Comparison of ENCODE assay signal across 20 cellular contexts in genomic region chr3:136396916-136397315, GRCh38.
DNase-seq lines count a peak whose midpoint lies in the region; ATAC-seq, FAIRE-seq and TF ChIP-seq lines count a peak whose summit lies in the region.
"Had no signal": no experiment of that assay in that cellular context is flagged by ENCODE, and none has a peak within 500 bp of the region (broad histone marks: within the 10 kb centered on the region; RNA-seq: fewer than 3 reads in every experiment).

No MANE protein-coding gene starts in this region.

- POLR2A ChIA-PET in CD4-positive, alpha-beta T cell (lab: Charles Lee) = no interaction called here

- TF ChIP-seq CTCF in CD4-positive, alpha-beta T cell (IDR thresholded peaks at IDR 0.05) = no peak
- TF ChIP-seq CTCF in bronchial epithelial cell (IDR thresholded peaks at IDR 0.05; ENCODE audit: insufficient read depth, low read length, severe bottlenecking) = no peak

- no peaks in the 10 kb centered on the region for H3K4me1 Mint-ChIP-seq in CD4-positive, alpha-beta T cell (ENCODE audit: low read depth)
- H3K4me1 Mint-ChIP-seq: central memory CD8-positive, alpha-beta T cell; GM23338 had no signal

- H3K27ac ChIP-seq in CD4-positive, alpha-beta T cell (ENCODE audit: low read depth, low read length) = no peak overlapping the region
- H3K27ac ChIP-seq: HL-60, RWPE1, spleen had no signal

- no peaks in the 10 kb centered on the region for H3K36me3 ChIP-seq in bronchial epithelial cell (ENCODE audit: control insufficient read depth, insufficient read depth, low read length)

- H3K36me3 Mint-ChIP-seq in CD4-positive, alpha-beta T cell (ENCODE audit: low read depth) = peaks cover 29% of the 10 kb centered on the region

- H3K27me3 ChIP-seq in CD4-positive, alpha-beta T cell (ENCODE audit: control insufficient read depth, insufficient read depth, low read length) = no peaks in the 10 kb centered on the region
- no peaks in the 10 kb centered on the region for H3K27me3 ChIP-seq in bronchial epithelial cell (ENCODE audit: control insufficient read depth, insufficient read depth, low read length)
- H3K27me3 ChIP-seq: spleen had no signal

- peak overlapping the region; percentile 33 for H3K27ac Mint-ChIP-seq in CD4-positive, alpha-beta T cell

- no peaks in the 10 kb centered on the region for H3K9me3 ChIP-seq in CD4-positive, alpha-beta T cell (ENCODE audit: control insufficient read depth, low read length)
- H3K9me3 ChIP-seq: spleen had no signal

- no peak for DNase-seq in CD4-positive, alpha-beta T cell
- DNase-seq in LHCN-M2 (ENCODE audit: low read depth) (peak; percentile 32), bronchial epithelial cell (ENCODE audit: low read depth) (peak; percentile 38), iris pigment epithelial cell (ENCODE audit: low read depth) (peak; percentile 32), NCI-H128 (lab: John Stamatoyannopoulos, UW; ENCODE audit: unreplicated experiment) (no peak), DMS 273 treated with DMSO at 0.1 percent for 48 hours (lab: John Stamatoyannopoulos, UW) (no peak), T-helper 9 cell (no peak)
- DNase-seq: activated CD4-positive, alpha-beta T cell treated with anti-CD3 and anti-CD28 coated beads, Interleukin-2, amount 50 U/mL, for 4 hours; amniotic stem cell; NCI-H1436; NCI-H510A treated with DMSO at 0.1 percent for 48 hours; spleen; stimulated activated CD4-positive, alpha-beta T cell treated with anti-CD3 and anti-CD28 coated beads, Interleukin-4, amount 100 ng/mL, for 1 hour; stimulated activated naive CD4-positive, alpha-beta T cell treated with Interleukin-2 at 50 U/mL for 16 hours had no signal

- intact Hi-C loops in CD4-positive, alpha-beta T cell (cut with DNase I, micrococcal nuclease) = no loop called here

- no peak overlapping the region for H3K4me3 ChIP-seq in bronchial epithelial cell (ENCODE audit: low read depth, low read length)
- H3K4me3 ChIP-seq: GM23338, spleen had no signal

- H3K27me3 Mint-ChIP-seq in CD4-positive, alpha-beta T cell = no peaks in the 10 kb centered on the region
- H3K27me3 Mint-ChIP-seq: central memory CD8-positive, alpha-beta T cell had no signal

- CTCF ChIA-PET in CD4-positive, alpha-beta T cell (lab: Charles Lee) = no interaction called here

- no peak overlapping the region for H3K4me3 Mint-ChIP-seq in CD4-positive, alpha-beta T cell
- H3K4me3 Mint-ChIP-seq: central memory CD8-positive, alpha-beta T cell; GM23338 had no signal

- no peak for FAIRE-seq in bronchial epithelial cell (lab: Jason Lieb, UNC)
- FAIRE-seq: HepG2 had no signal

- no peak for ATAC-seq in CD4-positive, alpha-beta T cell (ENCODE audit: poor library complexity)
- no peak for ATAC-seq in HG03196 (IDR thresholded peaks at IDR 0.05; ENCODE audit: unreplicated experiment)
- ATAC-seq: GM23338, HepG2 had no signal

- H3K9me3 Mint-ChIP-seq in CD4-positive, alpha-beta T cell = no peaks in the 10 kb centered on the region
- H3K9me3 Mint-ChIP-seq: central memory CD8-positive, alpha-beta T cell; GM23338 had no signal

Comparison
In these comparisons a context has a peak if more than half of its experiments do, and no peak if none do; other contexts are left out.
1. DNase-seq: peak in LHCN-M2 (single experiment), bronchial epithelial cell (single experiment) and iris pigment epithelial cell (single experiment); none in CD4-positive, alpha-beta T cell (0 of 10), NCI-H128 (single experiment), DMS 273 treated with DMSO at 0.1 percent for 48 hours (single experiment) and T-helper 9 cell (single experiment).